Comparison of ENCODE assay signal across 11 cellular contexts in the genomic region with DNA sequence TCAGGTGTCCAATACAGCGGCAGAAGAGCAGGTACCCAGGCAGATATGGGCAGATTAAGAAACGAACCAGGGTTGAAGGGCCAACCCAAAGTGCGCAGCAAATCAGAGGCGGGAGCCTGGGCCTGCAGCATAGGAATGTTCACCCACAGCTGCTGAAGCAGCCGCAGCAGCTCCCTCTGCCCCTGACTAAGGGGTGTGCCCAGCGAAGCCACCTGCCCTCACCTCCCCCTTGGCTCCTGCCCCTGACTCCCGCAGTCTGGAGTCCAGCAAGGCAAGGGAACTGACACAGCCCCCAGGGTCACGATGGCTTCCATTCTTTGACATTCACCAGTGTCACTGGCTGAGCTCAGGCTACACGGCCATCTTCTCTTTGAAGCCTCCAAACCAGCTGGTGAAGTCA. TPM values are rescaled to one million over a fixed set of nuclear protein-coding genes. Genes with fewer than 3 reads are reported as not detected.
DNase-seq lines count a peak whose midpoint lies in the region; ATAC-seq and TF ChIP-seq lines count a peak whose summit lies in the region.
"Had no signal": no experiment of that assay in that cellular context is flagged by ENCODE, and none has a peak within 500 bp of the region (broad histone marks: within the 10 kb centered on the region; RNA-seq: fewer than 3 reads in every experiment).

No MANE protein-coding gene starts in this region.

- no peaks in the 10 kb centered on the region for H3K9me3 ChIP-seq in lower lobe of right lung
- no peaks in the 10 kb centered on the region for H3K9me3 ChIP-seq in thymus (ENCODE audit: control insufficient read depth)
- H3K9me3 ChIP-seq: heart right ventricle had no signal

- ATAC-seq in lower lobe of right lung (no peak), GM21390 (IDR thresholded peaks at IDR 0.05; ENCODE audit: unreplicated experiment) (no peak)
- ATAC-seq: heart right ventricle had no signal

- peak overlapping the region; percentile 68 for H3K27ac Mint-ChIP-seq in activated CD4-positive, alpha-beta T cell treated with anti-CD3 and anti-CD28 coated beads, Interleukin-2, amount 10 ng/mL, durations not matched to agents 7 days and 5 days
- H3K27ac Mint-ChIP-seq in activated T-helper 2 cell treated with anti-CD3 and anti-CD28 coated beads, Interferon-gamma antibody, Interleukin-2, Interleukin-4, amounts not matched to agents 10 μg/mL and 5 μg/mL and 100 μg/mL, durations not matched to agents 14 hours and 24 hours and 36 hours: peak overlapping the region; percentile 66

- H3K36me3 ChIP-seq in lower lobe of right lung (no peaks in the 10 kb centered on the region), thymus (ENCODE audit: control insufficient read depth, insufficient read depth) (no peaks in the 10 kb centered on the region)
- H3K36me3 ChIP-seq: heart right ventricle had no signal

- no peak overlapping the region for H3K4me3 Mint-ChIP-seq in activated CD4-positive, alpha-beta T cell treated with anti-CD3 and anti-CD28 coated beads, Interleukin-2, amount 10 ng/mL, durations not matched to agents 7 days and 5 days
- H3K4me3 Mint-ChIP-seq in activated T-helper 2 cell treated with anti-CD3 and anti-CD28 coated beads, Interferon-gamma antibody, Interleukin-2, Interleukin-4, amounts not matched to agents 10 μg/mL and 5 μg/mL and 100 μg/mL, durations not matched to agents 14 hours and 24 hours and 36 hours (ENCODE audit: low read depth): no peak overlapping the region

- H3K4me3 ChIP-seq in lower lobe of right lung: no peak overlapping the region
- H3K4me3 ChIP-seq in thymus (ENCODE audit: low read length): no peak overlapping the region
- H3K4me3 ChIP-seq: heart right ventricle had no signal

- 55% methylated on average over 9 of the region's 9 CpGs for WGBS in thymus

- TF ChIP-seq CTCF in lower lobe of right lung (IDR thresholded peaks at IDR 0.05): no peak

- peaks cover 36% of the 10 kb centered on the region for H3K4me1 ChIP-seq in lower lobe of right lung
- peaks cover 26% of the 10 kb centered on the region for H3K4me1 ChIP-seq in thymus (ENCODE audit: control insufficient read depth, insufficient read depth, low read length)

- H3K4me1 Mint-ChIP-seq in activated CD4-positive, alpha-beta T cell treated with anti-CD3 and anti-CD28 coated beads, Interleukin-2, amount 10 ng/mL, durations not matched to agents 7 days and 5 days: peaks cover 49% of the 10 kb centered on the region
- peaks cover 52% of the 10 kb centered on the region for H3K4me1 Mint-ChIP-seq in activated T-helper 2 cell treated with anti-CD3 and anti-CD28 coated beads, Interferon-gamma antibody, Interleukin-2, Interleukin-4, amounts not matched to agents 10 μg/mL and 5 μg/mL and 100 μg/mL, durations not matched to agents 14 hours and 24 hours and 36 hours (ENCODE audit: low read depth)

- no peaks in the 10 kb centered on the region for H3K36me3 Mint-ChIP-seq in activated CD4-positive, alpha-beta T cell treated with anti-CD3 and anti-CD28 coated beads, Interleukin-2, amount 10 ng/mL, durations not matched to agents 7 days and 5 days (ENCODE audit: low read depth)
- no peaks in the 10 kb centered on the region for H3K36me3 Mint-ChIP-seq in activated T-helper 2 cell treated with anti-CD3 and anti-CD28 coated beads, Interferon-gamma antibody, Interleukin-2, Interleukin-4, amounts not matched to agents 10 μg/mL and 5 μg/mL and 100 μg/mL, durations not matched to agents 14 hours and 24 hours and 36 hours (ENCODE audit: low read depth)

- intact Hi-C loops in activated T-helper 2 cell treated with anti-CD3 and anti-CD28 coated beads, Interferon-gamma antibody, Interleukin-2, Interleukin-4, amounts not matched to agents 10 μg/mL and 5 μg/mL and 100 μg/mL, durations not matched to agents 14 hours and 24 hours and 36 hours (cut with micrococcal nuclease): no loop called here
- intact Hi-C loops in lower lobe of right lung (cut with DNase I): no loop called here

- DNase-seq in activated CD4-positive, alpha-beta T cell treated with anti-CD3 and anti-CD28 coated beads, Interleukin-2, amount 10 ng/mL, durations not matched to agents 7 days and 5 days: no peak
- no peak for DNase-seq in activated CD4-positive, alpha-beta T cell treated with anti-CD3 and anti-CD28 coated beads, Interleukin-2, amount 50 U/mL, for 4 hours
- DNase-seq in activated T-helper 2 cell treated with anti-CD3 and anti-CD28 coated beads, Interferon-gamma antibody, Interleukin-2, Interleukin-4, amounts not matched to agents 10 μg/mL and 5 μg/mL and 100 μg/mL, durations not matched to agents 14 hours and 24 hours and 36 hours (ENCODE audit: low spot score): no peak
- DNase-seq in lower lobe of right lung (no peak), OCI-M1 (lab: John Stamatoyannopoulos, UW) (no peak), AG20443 (ENCODE audit: low spot score) (no peak)
- DNase-seq: heart right ventricle, IMR-90, NCI-H187 treated with DMSO at 0.1 percent for 48 hours had no signal

- no peaks in the 10 kb centered on the region for H3K9me3 Mint-ChIP-seq in activated CD4-positive, alpha-beta T cell treated with anti-CD3 and anti-CD28 coated beads, Interleukin-2, amount 10 ng/mL, durations not matched to agents 7 days and 5 days
- no peaks in the 10 kb centered on the region for H3K9me3 Mint-ChIP-seq in activated T-helper 2 cell treated with anti-CD3 and anti-CD28 coated beads, Interferon-gamma antibody, Interleukin-2, Interleukin-4, amounts not matched to agents 10 μg/mL and 5 μg/mL and 100 μg/mL, durations not matched to agents 14 hours and 24 hours and 36 hours

- no peaks in the 10 kb centered on the region for H3K27me3 ChIP-seq in lower lobe of right lung (ENCODE audit: low read depth)
- no peaks in the 10 kb centered on the region for H3K27me3 ChIP-seq in thymus (ENCODE audit: control insufficient read depth, insufficient read depth)
- H3K27me3 ChIP-seq: heart right ventricle had no signal

- no peaks in the 10 kb centered on the region for H3K27me3 Mint-ChIP-seq in activated CD4-positive, alpha-beta T cell treated with anti-CD3 and anti-CD28 coated beads, Interleukin-2, amount 10 ng/mL, durations not matched to agents 7 days and 5 days
- H3K27me3 Mint-ChIP-seq in activated T-helper 2 cell treated with anti-CD3 and anti-CD28 coated beads, Interferon-gamma antibody, Interleukin-2, Interleukin-4, amounts not matched to agents 10 μg/mL and 5 μg/mL and 100 μg/mL, durations not matched to agents 14 hours and 24 hours and 36 hours (ENCODE audit: low read depth): no peaks in the 10 kb centered on the region

- POLR2A ChIA-PET in activated CD4-positive, alpha-beta T cell treated with anti-CD3 and anti-CD28 coated beads, Interleukin-2, amount 10 ng/mL, durations not matched to agents 7 days and 5 days (lab: Charles Lee): no interaction called here

- peak overlapping the region; percentile 44 for H3K27ac ChIP-seq in lower lobe of right lung
- peak overlapping the region; percentile 66 for H3K27ac ChIP-seq in thymus (ENCODE audit: low read depth)

- CTCF ChIA-PET in activated CD4-positive, alpha-beta T cell treated with anti-CD3 and anti-CD28 coated beads, Interleukin-2, amount 10 ng/mL, durations not matched to agents 7 days and 5 days (lab: Charles Lee): interaction anchor here (0.6 to 5.6 kb wide), 5 partner anchors 10 to 1028 kb away, joined by 3 to 65 read pairs (median 4); no protein-coding TSS in a partner anchor

RNA-seq across cellular contexts. Expression of a gene that starts 27.3 kb away (rescaled TPM):
- total RNA-seq in activated CD4-positive, alpha-beta T cell treated with anti-CD3 and anti-CD28 coated beads, Interleukin-2, amount 10 ng/mL, durations not matched to agents 7 days and 5 days: 10 to 100 TPM; 81.7 to 82.2 TPM
- 70.0 and 73.4 TPM in 2 replicates for total RNA-seq in activated T-helper 2 cell treated with anti-CD3 and anti-CD28 coated beads, Interferon-gamma antibody, Interleukin-2, Interleukin-4, amounts not matched to agents 10 μg/mL and 5 μg/mL and 100 μg/mL, durations not matched to agents 14 hours and 24 hours and 36 hours
- 199 TPM for total RNA-seq in lower lobe of right lung
- 109 TPM for polyA plus RNA-seq in thymus
